15 cellular contexts compared by ENCODE assay signal in genomic region chr1:148357037-148357436, GRCh38.
A peak's percentile ranks its signal among the peaks of the same experiment; 100 is the strongest.
DNase-seq lines count a peak whose midpoint lies in the region; ATAC-seq and TF ChIP-seq lines count a peak whose summit lies in the region.
"Had no signal": no experiment of that assay in that cellular context is flagged by ENCODE, and none has a peak within 500 bp of the region (broad histone marks: within the 10 kb centered on the region; RNA-seq: fewer than 3 reads in every experiment).

No MANE protein-coding gene starts in this region.

- H3K4me3 Mint-ChIP-seq in stimulated activated effector memory CD8-positive, alpha-beta T cell treated with anti-CD3 and anti-CD28 coated beads, Interleukin-12 subunit alpha, Interleukin-12 subunit beta, amount 100 ng/mL, for 72 hours, result no peak overlapping the region
- H3K4me3 Mint-ChIP-seq: CD4-positive, alpha-beta memory T cell; GM23338; H9 had no signal

- DNase-seq in NCI-H526 (lab: John Stamatoyannopoulos, UW), result peak; percentile 73 to 76
- DNase-seq in epithelial cell of prostate (ENCODE audit: low read depth, low spot score), result no peak
- DNase-seq in stimulated activated effector memory CD8-positive, alpha-beta T cell treated with anti-CD3 and anti-CD28 coated beads, Interleukin-12 subunit alpha, Interleukin-12 subunit beta, amount 100 ng/mL, for 72 hours (ENCODE audit: low spot score in 2 of 2), result no peak
- DNase-seq in iPS-NIHi11 (ENCODE audit: low spot score), result no peak
- no peak for DNase-seq in GM10266 (ENCODE audit: extremely low spot score)
- no peak for DNase-seq in NCI-H446 (lab: John Stamatoyannopoulos, UW)
- DNase-seq: C1 segment of cervical spinal cord; CD4-positive, alpha-beta memory T cell; COR-L47; DMS153; DND-41; H9 had no signal

- no peak for TF ChIP-seq CTCF in GM10266 (IDR thresholded peaks at IDR 0.05; ENCODE audit: control insufficient read depth, insufficient read depth, low read depth, missing control alignments)

- no peaks in the 10 kb centered on the region for H3K9me3 Mint-ChIP-seq in stimulated activated effector memory CD8-positive, alpha-beta T cell treated with anti-CD3 and anti-CD28 coated beads, Interleukin-12 subunit alpha, Interleukin-12 subunit beta, amount 100 ng/mL, for 72 hours
- H3K9me3 Mint-ChIP-seq: CD4-positive, alpha-beta memory T cell; GM23338; H9 had no signal

- peaks cover 9% of the 10 kb centered on the region for H3K4me1 Mint-ChIP-seq in stimulated activated effector memory CD8-positive, alpha-beta T cell treated with anti-CD3 and anti-CD28 coated beads, Interleukin-12 subunit alpha, Interleukin-12 subunit beta, amount 100 ng/mL, for 72 hours

- peak; percentile 45 for ATAC-seq in stimulated activated effector memory CD8-positive, alpha-beta T cell treated with anti-CD3 and anti-CD28 coated beads, Interleukin-12 subunit alpha, Interleukin-12 subunit beta, amount 100 ng/mL, for 72 hours
- ATAC-seq: GM12878, GM23338, HCT116 had no signal

- peak overlapping the region; percentile 27 for H3K27ac ChIP-seq in epithelial cell of prostate

- H3K36me3 Mint-ChIP-seq in stimulated activated effector memory CD8-positive, alpha-beta T cell treated with anti-CD3 and anti-CD28 coated beads, Interleukin-12 subunit alpha, Interleukin-12 subunit beta, amount 100 ng/mL, for 72 hours, result peaks cover 8% of the 10 kb centered on the region
- H3K36me3 Mint-ChIP-seq: CD4-positive, alpha-beta memory T cell had no signal

- no peak overlapping the region for H3K27ac Mint-ChIP-seq in stimulated activated effector memory CD8-positive, alpha-beta T cell treated with anti-CD3 and anti-CD28 coated beads, Interleukin-12 subunit alpha, Interleukin-12 subunit beta, amount 100 ng/mL, for 72 hours
- H3K27ac Mint-ChIP-seq: CD4-positive, alpha-beta memory T cell; GM23338; H9 had no signal

Comparison
In these comparisons a context has a peak if more than half of its experiments do, and no peak if none do; other contexts are left out.
1. DNase-seq: peak in NCI-H526 (2 of 2); none in epithelial cell of prostate (single experiment), stimulated activated effector memory CD8-positive, alpha-beta T cell treated with anti-CD3 and anti-CD28 coated beads, Interleukin-12 subunit alpha, Interleukin-12 subunit beta, amount 100 ng/mL, for 72 hours (0 of 2), iPS-NIHi11 (single experiment), GM10266 (single experiment) and NCI-H446 (0 of 2).